19 cellular contexts compared by ENCODE assay signal in the genomic region with DNA sequence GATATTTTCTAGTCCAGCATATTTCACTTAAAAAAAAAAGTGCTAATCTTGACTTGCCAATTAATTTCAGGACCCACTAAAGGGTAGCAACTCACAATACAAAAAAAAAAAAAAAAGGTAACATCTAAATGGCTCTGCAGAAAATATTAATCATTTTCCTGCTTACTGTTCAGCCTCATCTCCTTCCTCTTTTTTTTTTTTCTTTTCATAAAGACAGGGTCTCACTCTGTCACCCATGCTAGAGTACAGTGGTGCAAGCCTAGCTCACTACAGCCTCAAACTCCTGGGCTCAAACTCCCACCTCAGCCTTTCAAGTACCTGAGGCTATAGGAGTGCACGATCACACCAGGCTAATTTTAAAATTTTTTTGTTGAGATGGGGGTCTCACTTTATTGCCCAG. TPM values are rescaled to one million over a fixed set of nuclear protein-coding genes. Genes with fewer than 3 reads are reported as not detected.
A peak's percentile ranks its signal among the peaks of the same experiment; 100 is the strongest.
DNase-seq lines count a peak whose midpoint lies in the region; ATAC-seq and TF ChIP-seq lines count a peak whose summit lies in the region.
"Had no signal": no experiment of that assay in that cellular context is flagged by ENCODE, and none has a peak within 500 bp of the region (broad histone marks: within the 10 kb centered on the region; RNA-seq: fewer than 3 reads in every experiment).

No MANE protein-coding gene starts in this region.

- no peaks in the 10 kb centered on the region for H4K20me1 ChIP-seq in OCI-LY7 (ENCODE audit: insufficient read depth, low read length)
- H4K20me1 ChIP-seq: BLaER1 had no signal

- peak overlapping the region; percentile 11 for H3K27ac Mint-ChIP-seq in activated T-cell treated with anti-CD3 and anti-CD28 coated beads, Interleukin-2, amount 50 U/mL, for 72 hours
- H3K27ac Mint-ChIP-seq in activated T-cell treated with anti-CD3 and anti-CD28 coated beads, Interleukin-2, amount 50 U/mL, for 24 hours: no peak overlapping the region
- H3K27ac Mint-ChIP-seq in naive B cell: peak overlapping the region in 5 of 6 donors; percentile 48 to 98 (median 73)
- H3K27ac Mint-ChIP-seq: CD8-positive, alpha-beta T cell had no signal

- no peaks in the 10 kb centered on the region for H3K27me3 Mint-ChIP-seq in activated T-cell treated with anti-CD3 and anti-CD28 coated beads, Interleukin-2, amount 50 U/mL, for 72 hours (ENCODE audit: low read depth)
- H3K27me3 Mint-ChIP-seq in activated T-cell treated with anti-CD3 and anti-CD28 coated beads, Interleukin-2, amount 50 U/mL, for 24 hours: no peaks in the 10 kb centered on the region
- no peaks in the 10 kb centered on the region for H3K27me3 Mint-ChIP-seq in naive B cell

- CTCF ChIA-PET in OCI-LY7 (lab: Charles Lee; ENCODE audit: unreplicated experiment): no interaction called here

- no peaks in the 10 kb centered on the region for H3K27me3 ChIP-seq in HAP-1 (ENCODE audit: low read depth)
- H3K27me3 ChIP-seq: BLaER1 had no signal

- H3K27ac ChIP-seq in OCI-LY7 (ENCODE audit: low read depth, low read length, poor library complexity, severe bottlenecking): no peak overlapping the region
- H3K27ac ChIP-seq: 22Rv1, A549, BLaER1, GM23248, HL-60 had no signal

- POLR2A ChIA-PET in OCI-LY7 (lab: Charles Lee): no interaction called here

- intact Hi-C loops in OCI-LY7 (cut with micrococcal nuclease; ENCODE audit: unreplicated experiment): no loop called here

- H3K4me1 ChIP-seq in OCI-LY7 (ENCODE audit: insufficient read depth, low read length, poor library complexity, severe bottlenecking) (peaks cover 8% of the 10 kb centered on the region), HAP-1 (0 out of 2 replicates have a peak, but pooled peaks cover 6% of the 10 kb centered on the region)
- H3K4me1 ChIP-seq: A549 had no signal

- H3K4me2 ChIP-seq in OCI-LY7 (ENCODE audit: low read length): no peak overlapping the region
- H3K4me2 ChIP-seq: A549, BLaER1 had no signal

- no peak overlapping the region for H2AFZ ChIP-seq in OCI-LY7 (ENCODE audit: low read length)
- H2AFZ ChIP-seq: GM23248 had no signal

- no peak for DNase-seq in activated T-cell treated with anti-CD3 and anti-CD28 coated beads, Interleukin-2, amount 50 U/mL, for 72 hours
- DNase-seq in activated T-cell treated with anti-CD3 and anti-CD28 coated beads, Interleukin-2, amount 50 U/mL, for 24 hours: no peak
- peak; percentile 4 for DNase-seq in OCI-LY7 (ENCODE audit: low spot score)
- peak; percentile 20 for DNase-seq in naive B cell
- DNase-seq in OCI-M2 (lab: John Stamatoyannopoulos, UW; ENCODE audit: unreplicated experiment): no peak
- DNase-seq in HAP-1 (ENCODE audit: low spot score in 2 of 2): no peak
- DNase-seq: AML-193; CD8-positive, alpha-beta T cell; DMS 273 treated with DMSO at 0.1 percent for 48 hours; DMS53; DND-41; GM23248; HCEC 1CT had no signal

- H3K4me3 ChIP-seq in OCI-LY7 (ENCODE audit: low read depth, low read length, poor library complexity, severe bottlenecking) (no peak overlapping the region), HAP-1 (no peak overlapping the region)
- H3K4me3 ChIP-seq: A549, BLaER1, GM23248 had no signal

- ATAC-seq in activated T-cell treated with anti-CD3 and anti-CD28 coated beads, Interleukin-2, amount 50 U/mL, for 72 hours (replicated peaks in 1 of 2): no peak
- ATAC-seq in naive B cell (ENCODE audit: low read depth in 2 of 2) (peak; percentile 84 to 93), GM18498 (IDR thresholded peaks at IDR 0.05; ENCODE audit: unreplicated experiment) (no peak)
- ATAC-seq in activated CD4-positive, CD25-positive, alpha-beta regulatory T cell treated with anti-CD3 and anti-CD28 coated beads, Interleukin-2, amount 50 U/mL, for 24 hours: no peak
- ATAC-seq: A549; CD8-positive, alpha-beta T cell had no signal

- no peaks in the 10 kb centered on the region for H3K9me3 Mint-ChIP-seq in activated T-cell treated with anti-CD3 and anti-CD28 coated beads, Interleukin-2, amount 50 U/mL, for 72 hours
- no peaks in the 10 kb centered on the region for H3K9me3 Mint-ChIP-seq in activated T-cell treated with anti-CD3 and anti-CD28 coated beads, Interleukin-2, amount 50 U/mL, for 24 hours
- no peaks in the 10 kb centered on the region for H3K9me3 Mint-ChIP-seq in naive B cell
- H3K9me3 Mint-ChIP-seq: CD8-positive, alpha-beta T cell had no signal

- no peak overlapping the region for H3K4me3 Mint-ChIP-seq in activated T-cell treated with anti-CD3 and anti-CD28 coated beads, Interleukin-2, amount 50 U/mL, for 72 hours
- H3K4me3 Mint-ChIP-seq in activated T-cell treated with anti-CD3 and anti-CD28 coated beads, Interleukin-2, amount 50 U/mL, for 24 hours: no peak overlapping the region
- H3K4me3 Mint-ChIP-seq in naive B cell: peak overlapping the region in 6 of 8 donors; percentile 9 to 83 (median 58)
- H3K4me3 Mint-ChIP-seq: CD8-positive, alpha-beta T cell had no signal

- H3K9me3 ChIP-seq in OCI-LY7 (ENCODE audit: low read length) (no peaks in the 10 kb centered on the region), HAP-1 (no peaks in the 10 kb centered on the region)
- H3K9me3 ChIP-seq: A549, BLaER1 had no signal

- in situ Hi-C loops in HAP-1 (cut with MboI; ENCODE audit: low sequenced_read_pairs): no loop called here

- no TSS peak for BruUV-seq in OCI-LY7 (replicated peaks; lab: Mats Ljungman, UMichigan)

- peaks cover 0 to 8% of the 10 kb centered on the region in 2 donors for H3K36me3 Mint-ChIP-seq in activated T-cell treated with anti-CD3 and anti-CD28 coated beads, Interleukin-2, amount 50 U/mL, for 72 hours (ENCODE audit: insufficient read depth in 2 of 2)
- H3K36me3 Mint-ChIP-seq in activated T-cell treated with anti-CD3 and anti-CD28 coated beads, Interleukin-2, amount 50 U/mL, for 24 hours (ENCODE audit: low read depth): peaks cover 76% of the 10 kb centered on the region
- peaks cover 7 to 16% of the 10 kb centered on the region in 2 donors for H3K36me3 Mint-ChIP-seq in naive B cell

- no peaks in the 10 kb centered on the region for H3K79me2 ChIP-seq in OCI-LY7 (ENCODE audit: insufficient read depth, low read depth, low read length)

- H3K36me3 ChIP-seq in OCI-LY7 (ENCODE audit: insufficient read depth, low read length) (peaks cover 31% of the 10 kb centered on the region), HAP-1 (replicated peaks) (no peaks in the 10 kb centered on the region)

- H3K9me2 ChIP-seq in OCI-LY7 (ENCODE audit: insufficient read depth, low read length): no peaks in the 10 kb centered on the region

- H3K4me1 Mint-ChIP-seq in activated T-cell treated with anti-CD3 and anti-CD28 coated beads, Interleukin-2, amount 50 U/mL, for 72 hours (ENCODE audit: low read depth): no peaks in the 10 kb centered on the region
- H3K4me1 Mint-ChIP-seq in activated T-cell treated with anti-CD3 and anti-CD28 coated beads, Interleukin-2, amount 50 U/mL, for 24 hours (ENCODE audit: low read depth): peaks cover 3% of the 10 kb centered on the region
- H3K4me1 Mint-ChIP-seq in naive B cell: peaks cover 17 to 29% (median 24%) of the 10 kb centered on the region in 3 donors

- no peak for TF ChIP-seq CTCF in OCI-LY7 (conservative IDR thresholded peaks at IDR 0.05; ENCODE audit: low read length)

RNA-seq across cellular contexts. Expression of gene TTC13, which starts 30.4 kb away (rescaled TPM):
- 10 to 100 TPM; 18.6 to 18.8 TPM for total RNA-seq in activated T-cell treated with anti-CD3 and anti-CD28 coated beads, Interleukin-2, amount 50 U/mL, for 72 hours
- 15.4 and 24.3 TPM in 2 replicates for total RNA-seq in OCI-LY7 (2014; rRNA removed; shearing (Covaris generic))
- 27.0 and 27.2 TPM in 2 replicates for total RNA-seq in OCI-LY7 (2022)
- 10 to 100 TPM in 3 of 6 donors, 1 to 10 TPM in 3; 3.4 to 14.6 (median 9.9) TPM for polyA plus RNA-seq in naive B cell (ENCODE audit: low read depth in 6 of 6)

RNA-seq across cellular contexts. Expression of gene ARV1, which starts 30.6 kb away (rescaled TPM):
- total RNA-seq in activated T-cell treated with anti-CD3 and anti-CD28 coated beads, Interleukin-2, amount 50 U/mL, for 72 hours: 10 to 100 TPM; 16.0 to 23.7 TPM
- total RNA-seq in OCI-LY7 (2014; rRNA removed; shearing (Covaris generic)): 11.7 and 15.1 TPM in 2 replicates
- 21.2 and 21.9 TPM in 2 replicates for total RNA-seq in OCI-LY7 (2022)
- 10 to 100 TPM; 33.6 to 46.4 (median 38.8) TPM for polyA plus RNA-seq in naive B cell (ENCODE audit: low read depth in 6 of 6)

Comparison
In these comparisons a context has a peak if more than half of its experiments do, and no peak if none do; other contexts are left out.
1. ATAC-seq: peak in naive B cell (2 of 2); none in activated T-cell treated with anti-CD3 and anti-CD28 coated beads, Interleukin-2, amount 50 U/mL, for 72 hours (0 of 2), GM18498 (single experiment) and activated CD4-positive, CD25-positive, alpha-beta regulatory T cell treated with anti-CD3 and anti-CD28 coated beads, Interleukin-2, amount 50 U/mL, for 24 hours (0 of 2).
2. DNase-seq: peak in OCI-LY7 (single experiment) and naive B cell (single experiment); none in activated T-cell treated with anti-CD3 and anti-CD28 coated beads, Interleukin-2, amount 50 U/mL, for 72 hours (0 of 2), activated T-cell treated with anti-CD3 and anti-CD28 coated beads, Interleukin-2, amount 50 U/mL, for 24 hours (single experiment), OCI-M2 (single experiment) and HAP-1 (0 of 2).
3. H3K4me3 Mint-ChIP-seq: peak in naive B cell (6 of 8); none in activated T-cell treated with anti-CD3 and anti-CD28 coated beads, Interleukin-2, amount 50 U/mL, for 72 hours (0 of 2) and activated T-cell treated with anti-CD3 and anti-CD28 coated beads, Interleukin-2, amount 50 U/mL, for 24 hours (single experiment).